ENCODE assay signal across 12 cellular contexts in the genomic region with DNA sequence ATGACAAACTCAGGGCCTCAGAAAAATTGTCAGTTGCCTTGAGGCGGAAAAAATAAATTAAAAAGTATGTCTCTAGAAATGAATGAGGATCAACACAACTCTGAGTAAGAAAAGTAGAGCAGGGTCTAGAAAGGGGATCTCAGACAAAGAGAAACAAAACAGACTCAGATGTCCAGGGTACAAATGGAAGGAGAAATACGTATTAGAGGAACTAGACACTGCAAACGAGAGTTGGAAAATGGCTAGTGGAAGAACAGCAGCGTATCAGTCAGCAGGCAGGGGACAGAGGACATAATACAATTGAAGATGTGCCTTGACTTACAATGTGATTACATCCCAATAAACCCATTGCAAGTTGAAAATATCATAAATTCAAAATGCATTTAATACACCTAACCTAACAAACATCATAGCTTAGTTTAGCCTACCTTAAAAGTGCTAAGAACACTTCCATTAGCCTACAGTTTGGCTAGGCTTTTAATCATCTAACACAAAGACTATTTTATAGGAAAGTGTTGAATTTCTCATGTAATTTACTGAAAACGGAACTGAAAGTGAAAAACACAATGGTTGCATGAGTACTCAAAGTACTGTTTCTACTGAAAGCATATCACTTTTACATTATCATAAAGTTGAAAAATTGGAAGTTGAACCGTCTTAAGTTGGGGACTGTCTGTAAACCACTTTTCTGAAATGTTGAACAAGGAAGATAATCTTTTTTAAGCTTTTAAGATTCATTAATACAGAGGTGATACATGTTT.
DNase-seq lines count a peak whose midpoint lies in the region; ATAC-seq and TF ChIP-seq lines count a peak whose summit lies in the region.
"Had no signal": no experiment of that assay in that cellular context is flagged by ENCODE, and none has a peak within 500 bp of the region (broad histone marks: within the 10 kb centered on the region; RNA-seq: fewer than 3 reads in every experiment).

No MANE protein-coding gene starts in this region.

- no peaks in the 10 kb centered on the region for H3K4me1 ChIP-seq in colonic mucosa
- H3K4me1 ChIP-seq: SJSA1 had no signal

- H3K36me3 ChIP-seq in colonic mucosa, result no peaks in the 10 kb centered on the region
- H3K36me3 ChIP-seq: ovary had no signal

- intact Hi-C loops in colonic mucosa (cut with DNase I), result no loop called here

- ATAC-seq in GM18502 (IDR thresholded peaks at IDR 0.05; ENCODE audit: poor library complexity, unreplicated experiment), result peak; percentile 88
- peak; percentile 85 for ATAC-seq in GM19351 (IDR thresholded peaks at IDR 0.05; ENCODE audit: unreplicated experiment)
- peak; percentile 88 for ATAC-seq in HG02885 (IDR thresholded peaks at IDR 0.05; ENCODE audit: poor library complexity, unreplicated experiment)
- ATAC-seq in stimulated activated effector memory CD8-positive, alpha-beta T cell treated with anti-CD3 and anti-CD28 coated beads, Interleukin-12 subunit alpha, Interleukin-12 subunit beta, amount 100 ng/mL, for 72 hours, result no peak

- peaks cover 42% of the 10 kb centered on the region for H3K36me3 Mint-ChIP-seq in stimulated activated effector memory CD8-positive, alpha-beta T cell treated with anti-CD3 and anti-CD28 coated beads, Interleukin-12 subunit alpha, Interleukin-12 subunit beta, amount 100 ng/mL, for 72 hours

- no peaks in the 10 kb centered on the region for H3K9me3 ChIP-seq in colonic mucosa
- H3K9me3 ChIP-seq: left ventricle myocardium inferior, ovary, SJSA1 had no signal

- H3K4me3 Mint-ChIP-seq in stimulated activated effector memory CD8-positive, alpha-beta T cell treated with anti-CD3 and anti-CD28 coated beads, Interleukin-12 subunit alpha, Interleukin-12 subunit beta, amount 100 ng/mL, for 72 hours, result no peak overlapping the region
- H3K4me3 Mint-ChIP-seq: CD4-positive, CD25-positive, alpha-beta regulatory T cell had no signal

- H3K4me3 ChIP-seq in colonic mucosa, result no peak overlapping the region
- H3K4me3 ChIP-seq: left ventricle myocardium inferior, ovary, SJSA1 had no signal

- H3K4me1 Mint-ChIP-seq in stimulated activated effector memory CD8-positive, alpha-beta T cell treated with anti-CD3 and anti-CD28 coated beads, Interleukin-12 subunit alpha, Interleukin-12 subunit beta, amount 100 ng/mL, for 72 hours, result no peaks in the 10 kb centered on the region

- H3K27ac Mint-ChIP-seq in stimulated activated effector memory CD8-positive, alpha-beta T cell treated with anti-CD3 and anti-CD28 coated beads, Interleukin-12 subunit alpha, Interleukin-12 subunit beta, amount 100 ng/mL, for 72 hours, result no peak overlapping the region

- no peaks in the 10 kb centered on the region for H3K9me3 Mint-ChIP-seq in stimulated activated effector memory CD8-positive, alpha-beta T cell treated with anti-CD3 and anti-CD28 coated beads, Interleukin-12 subunit alpha, Interleukin-12 subunit beta, amount 100 ng/mL, for 72 hours
- H3K9me3 Mint-ChIP-seq: CD4-positive, CD25-positive, alpha-beta regulatory T cell had no signal

- H3K27me3 ChIP-seq in colonic mucosa, result no peaks in the 10 kb centered on the region
- H3K27me3 ChIP-seq: ovary, SJSA1 had no signal

- H3K27ac ChIP-seq in colonic mucosa (no peak overlapping the region), substantia nigra (ENCODE audit: low read depth, low read length, poor library complexity, severe bottlenecking) (no peak overlapping the region)
- H3K27ac ChIP-seq: left ventricle myocardium inferior, ovary, SJSA1 had no signal

- no peak for TF ChIP-seq CTCF in colonic mucosa (IDR thresholded peaks at IDR 0.05)

- DNase-seq in MV-4-11 (lab: John Stamatoyannopoulos, UW) (peak; percentile 57), colonic mucosa (no peak), NCI-H2107 treated with DMSO at 0.1 percent for 48 hours (lab: John Stamatoyannopoulos, UW; ENCODE audit: unreplicated experiment) (no peak), substantia nigra (lab: John Stamatoyannopoulos, UW) (no peak)
- no peak for DNase-seq in stimulated activated effector memory CD8-positive, alpha-beta T cell treated with anti-CD3 and anti-CD28 coated beads, Interleukin-12 subunit alpha, Interleukin-12 subunit beta, amount 100 ng/mL, for 72 hours (ENCODE audit: low spot score in 2 of 2)
- DNase-seq: CD4-positive, CD25-positive, alpha-beta regulatory T cell; left ventricle myocardium inferior; ovary had no signal

- H3K9ac ChIP-seq in colonic mucosa (ENCODE audit: low read depth in 2 of 2, low read length in 2 of 2), result no peak overlapping the region
